In the genomic region with DNA sequence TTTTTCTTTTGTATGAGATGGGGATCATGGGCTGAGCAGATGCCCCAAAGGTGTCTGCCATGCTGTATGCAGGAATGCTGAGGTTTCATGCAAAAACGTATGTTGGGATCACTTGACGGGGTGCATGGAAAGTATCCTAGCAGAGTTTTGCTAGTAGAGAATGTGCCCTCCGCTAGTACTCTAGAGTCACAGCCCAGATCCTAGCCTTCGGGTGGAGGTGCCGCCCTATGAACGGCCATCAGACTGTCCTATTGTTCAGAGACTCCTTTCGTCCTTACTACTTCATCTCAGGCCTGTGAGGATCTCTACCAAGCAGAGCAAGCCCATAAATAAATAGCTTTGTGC, we compare ENCODE assay signal across 1 cellular context.
TF ChIP-seq lines count a peak whose summit lies in the region.

No MANE protein-coding gene starts in this region.

TF ChIP-seq in HCT116, 20 proteins besides CTCF, POLR2A, EP300 and RAD21 (continued from another document):
- TF ChIP-seq, protein P1, sequence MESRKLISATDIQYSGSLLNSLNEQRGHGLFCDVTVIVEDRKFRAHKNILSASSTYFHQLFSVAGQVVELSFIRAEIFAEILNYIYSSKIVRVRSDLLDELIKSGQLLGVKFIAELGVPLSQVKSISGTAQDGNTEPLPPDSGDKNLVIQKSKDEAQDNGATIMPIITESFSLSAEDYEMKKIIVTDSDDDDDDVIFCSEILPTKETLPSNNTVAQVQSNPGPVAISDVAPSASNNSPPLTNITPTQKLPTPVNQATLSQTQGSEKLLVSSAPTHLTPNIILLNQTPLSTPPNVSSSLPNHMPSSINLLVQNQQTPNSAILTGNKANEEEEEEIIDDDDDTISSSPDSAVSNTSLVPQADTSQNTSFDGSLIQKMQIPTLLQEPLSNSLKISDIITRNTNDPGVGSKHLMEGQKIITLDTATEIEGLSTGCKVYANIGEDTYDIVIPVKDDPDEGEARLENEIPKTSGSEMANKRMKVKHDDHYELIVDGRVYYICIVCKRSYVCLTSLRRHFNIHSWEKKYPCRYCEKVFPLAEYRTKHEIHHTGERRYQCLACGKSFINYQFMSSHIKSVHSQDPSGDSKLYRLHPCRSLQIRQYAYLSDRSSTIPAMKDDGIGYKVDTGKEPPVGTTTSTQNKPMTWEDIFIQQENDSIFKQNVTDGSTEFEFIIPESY (IDR thresholded peaks at IDR 0.05; ENCODE audit: extremely low read depth, insufficient replicate concordance, low read length) = no peak
- TF ChIP-seq, protein P2, sequence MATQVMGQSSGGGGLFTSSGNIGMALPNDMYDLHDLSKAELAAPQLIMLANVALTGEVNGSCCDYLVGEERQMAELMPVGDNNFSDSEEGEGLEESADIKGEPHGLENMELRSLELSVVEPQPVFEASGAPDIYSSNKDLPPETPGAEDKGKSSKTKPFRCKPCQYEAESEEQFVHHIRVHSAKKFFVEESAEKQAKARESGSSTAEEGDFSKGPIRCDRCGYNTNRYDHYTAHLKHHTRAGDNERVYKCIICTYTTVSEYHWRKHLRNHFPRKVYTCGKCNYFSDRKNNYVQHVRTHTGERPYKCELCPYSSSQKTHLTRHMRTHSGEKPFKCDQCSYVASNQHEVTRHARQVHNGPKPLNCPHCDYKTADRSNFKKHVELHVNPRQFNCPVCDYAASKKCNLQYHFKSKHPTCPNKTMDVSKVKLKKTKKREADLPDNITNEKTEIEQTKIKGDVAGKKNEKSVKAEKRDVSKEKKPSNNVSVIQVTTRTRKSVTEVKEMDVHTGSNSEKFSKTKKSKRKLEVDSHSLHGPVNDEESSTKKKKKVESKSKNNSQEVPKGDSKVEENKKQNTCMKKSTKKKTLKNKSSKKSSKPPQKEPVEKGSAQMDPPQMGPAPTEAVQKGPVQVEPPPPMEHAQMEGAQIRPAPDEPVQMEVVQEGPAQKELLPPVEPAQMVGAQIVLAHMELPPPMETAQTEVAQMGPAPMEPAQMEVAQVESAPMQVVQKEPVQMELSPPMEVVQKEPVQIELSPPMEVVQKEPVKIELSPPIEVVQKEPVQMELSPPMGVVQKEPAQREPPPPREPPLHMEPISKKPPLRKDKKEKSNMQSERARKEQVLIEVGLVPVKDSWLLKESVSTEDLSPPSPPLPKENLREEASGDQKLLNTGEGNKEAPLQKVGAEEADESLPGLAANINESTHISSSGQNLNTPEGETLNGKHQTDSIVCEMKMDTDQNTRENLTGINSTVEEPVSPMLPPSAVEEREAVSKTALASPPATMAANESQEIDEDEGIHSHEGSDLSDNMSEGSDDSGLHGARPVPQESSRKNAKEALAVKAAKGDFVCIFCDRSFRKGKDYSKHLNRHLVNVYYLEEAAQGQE (IDR thresholded peaks at IDR 0.05; ENCODE audit: low read depth) = no peak
- TF ChIP-seq SP1 (IDR thresholded peaks at IDR 0.05; ENCODE audit: low read depth) (no peak), CEBPB (IDR thresholded peaks at IDR 0.05; ENCODE audit: low read depth) (no peak), YY1 (IDR thresholded peaks at IDR 0.05; ENCODE audit: extremely low read depth, insufficient replicate concordance, low read depth, low read length) (no peak), ZFX (IDR thresholded peaks at IDR 0.05) (no peak), ELF1 (IDR thresholded peaks at IDR 0.05; ENCODE audit: borderline replicate concordance, low read depth) (no peak), EZH2 (IDR thresholded peaks at IDR 0.05) (no peak), EGR1 (IDR thresholded peaks at IDR 0.05; ENCODE audit: low read depth) (no peak), ZNF274 (IDR thresholded peaks at IDR 0.05; ENCODE audit: low read depth, low read length) (no peak), SRF (IDR thresholded peaks at IDR 0.05; ENCODE audit: low read depth) (no peak), JUND (IDR thresholded peaks at IDR 0.05) (no peak)
- TF ChIP-seq, protein P3, sequence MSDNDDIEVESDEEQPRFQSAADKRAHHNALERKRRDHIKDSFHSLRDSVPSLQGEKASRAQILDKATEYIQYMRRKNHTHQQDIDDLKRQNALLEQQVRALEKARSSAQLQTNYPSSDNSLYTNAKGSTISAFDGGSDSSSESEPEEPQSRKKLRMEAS (IDR thresholded peaks at IDR 0.05) = no peak
